ENCODE assay signal across 25 cellular contexts in the genomic region with DNA sequence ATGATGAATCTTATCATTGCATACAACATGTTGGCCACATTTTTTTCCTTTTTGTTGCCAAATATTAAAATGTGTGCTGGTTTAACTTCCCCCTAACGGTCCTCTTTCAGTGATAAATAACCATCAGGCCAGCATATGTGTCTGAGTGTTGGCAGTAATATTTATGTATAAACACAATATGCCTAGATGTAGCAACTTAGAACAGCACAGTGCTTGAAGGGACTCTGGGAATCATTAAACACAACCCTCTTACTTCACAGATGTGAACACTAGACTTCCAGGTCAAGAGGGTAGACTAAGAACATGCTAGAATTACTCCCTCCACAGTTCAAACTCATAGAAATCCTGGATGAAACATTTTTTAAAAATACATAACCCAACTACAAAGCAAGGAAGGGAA.
A peak's percentile ranks its signal among the peaks of the same experiment; 100 is the strongest.
DNase-seq lines count a peak whose midpoint lies in the region; ATAC-seq and TF ChIP-seq lines count a peak whose summit lies in the region.
"Had no signal": no experiment of that assay in that cellular context is flagged by ENCODE, and none has a peak within 500 bp of the region (broad histone marks: within the 10 kb centered on the region; RNA-seq: fewer than 3 reads in every experiment).

No MANE protein-coding gene starts in this region.

- CTCF ChIA-PET in CD4-positive, alpha-beta T cell (lab: Charles Lee): no interaction called here

- H3K27ac ChIP-seq in liver (ENCODE audit: low read depth in 1 of 2, low read length in 2 of 2) (no peak overlapping the region), right lobe of liver (no peak overlapping the region), hepatocyte (peak overlapping the region; percentile 11)
- H3K27ac ChIP-seq in CD4-positive, alpha-beta T cell (ENCODE audit: low read depth, low read length): no peak overlapping the region
- H3K27ac ChIP-seq: 22Rv1, KMS-11 had no signal

- H3K9me2 ChIP-seq in hepatocyte (replicated peaks; ENCODE audit: insufficient read depth): no peaks in the 10 kb centered on the region

- no peaks in the 10 kb centered on the region for H3K27me3 ChIP-seq in liver (ENCODE audit: control insufficient read depth in 4 of 4, insufficient read depth in 4 of 4, low read length in 3 of 4)
- no peaks in the 10 kb centered on the region for H3K27me3 ChIP-seq in right lobe of liver
- H3K27me3 ChIP-seq in hepatocyte: no peaks in the 10 kb centered on the region
- H3K27me3 ChIP-seq in CD4-positive, alpha-beta T cell (ENCODE audit: control insufficient read depth, insufficient read depth, low read length): no peaks in the 10 kb centered on the region

- TF ChIP-seq POLR2A in right lobe of liver (IDR thresholded peaks at IDR 0.05): no peak

- H3K36me3 Mint-ChIP-seq in CD4-positive, alpha-beta T cell (ENCODE audit: low read depth): no peaks in the 10 kb centered on the region
- H3K36me3 Mint-ChIP-seq: CD8-positive, alpha-beta memory T cell had no signal

- no peaks in the 10 kb centered on the region for H3K4me1 Mint-ChIP-seq in CD4-positive, alpha-beta T cell (ENCODE audit: low read depth)
- H3K4me1 Mint-ChIP-seq: CD8-positive, alpha-beta memory T cell; H9 had no signal

- 59% methylated on average over 1 of the region's 1 CpG for WGBS in liver
- WGBS in right lobe of liver (ENCODE audit: insufficient coverage, low coverage, low lambda C conversion rate, missing lambda C conversion rate): 0% methylated on average over 1 of the region's 1 CpG
- WGBS in hepatocyte (ENCODE audit: low lambda C conversion rate, missing lambda C conversion rate): 46% methylated on average over 1 of the region's 1 CpG

- no peak overlapping the region for H2AFZ ChIP-seq in hepatocyte

- no peak overlapping the region for H3K9ac ChIP-seq in liver (ENCODE audit: low read depth in 1 of 2, low read length in 2 of 2)
- H3K9ac ChIP-seq: KMS-11 had no signal

- H4K20me1 ChIP-seq in hepatocyte (ENCODE audit: insufficient read depth, poor library complexity, severe bottlenecking): no peaks in the 10 kb centered on the region

- POLR2A ChIA-PET in CD4-positive, alpha-beta T cell (lab: Charles Lee): no interaction called here

- no peak overlapping the region for H3K4me3 Mint-ChIP-seq in CD4-positive, alpha-beta T cell
- H3K4me3 Mint-ChIP-seq: CD8-positive, alpha-beta memory T cell; H9 had no signal

- no peak overlapping the region for H3K4me2 ChIP-seq in hepatocyte
- H3K4me2 ChIP-seq: KMS-11 had no signal

- H3K4me1 ChIP-seq in liver (ENCODE audit: control insufficient read depth in 4 of 4, insufficient read depth in 4 of 4, low read length in 3 of 4): no peaks in the 10 kb centered on the region
- no peaks in the 10 kb centered on the region for H3K4me1 ChIP-seq in right lobe of liver
- peaks cover 8% of the 10 kb centered on the region for H3K4me1 ChIP-seq in hepatocyte (ENCODE audit: insufficient read depth)

- no peaks in the 10 kb centered on the region for H3K9me3 Mint-ChIP-seq in CD4-positive, alpha-beta T cell

- no peak overlapping the region for H3K27ac Mint-ChIP-seq in CD4-positive, alpha-beta T cell
- H3K27ac Mint-ChIP-seq: CD8-positive, alpha-beta memory T cell; H9 had no signal

- no peak for ATAC-seq in right lobe of liver
- ATAC-seq in HG02642 (IDR thresholded peaks at IDR 0.05; ENCODE audit: poor library complexity, unreplicated experiment): no peak
- no peak for ATAC-seq in HG02938 (IDR thresholded peaks at IDR 0.05; ENCODE audit: unreplicated experiment)
- ATAC-seq in CD4-positive, alpha-beta T cell (ENCODE audit: poor library complexity): no peak
- ATAC-seq: PC-3 had no signal

- no peaks in the 10 kb centered on the region for H3K27me3 Mint-ChIP-seq in CD4-positive, alpha-beta T cell

- H3K9me3 ChIP-seq in liver (ENCODE audit: control insufficient read depth in 4 of 4, low read length in 3 of 4) (no peaks in the 10 kb centered on the region), right lobe of liver (no peaks in the 10 kb centered on the region), hepatocyte (ENCODE audit: low read depth) (no peaks in the 10 kb centered on the region)
- H3K9me3 ChIP-seq in CD4-positive, alpha-beta T cell (ENCODE audit: control insufficient read depth, low read length): no peaks in the 10 kb centered on the region

- no peak for DNase-seq in right lobe of liver
- peak; percentile 51 for DNase-seq in fibroblast of mammary gland (ENCODE audit: low read depth)
- no peak for DNase-seq in hepatocyte (ENCODE audit: low spot score)
- no peak for DNase-seq in NOMO-1 treated with dmso at 0.1 percent for 144 hours (lab: John Stamatoyannopoulos, UW; ENCODE audit: unreplicated experiment)
- no peak for DNase-seq in CD4-positive, alpha-beta T cell
- DNase-seq: ACHN; AML-193; C1 segment of cervical spinal cord; Calu3; CD8-positive, alpha-beta memory T cell; GDM1; H9; NCI-H1105; NCI-H146; NCI-H2081; NCI-H2171 treated with DMSO at 0.1 percent for 48 hours; NCI-H526 treated with DMSO at 0.1 percent for 48 hours; PC-3; RPMI8226; SHP77 had no signal

- TF ChIP-seq RAD21 in liver (IDR thresholded peaks at IDR 0.05): no peak

- H3K36me3 ChIP-seq in liver (ENCODE audit: control insufficient read depth in 4 of 4, insufficient read depth in 3 of 4, low read depth in 1 of 4, low read length in 3 of 4) (no peaks in the 10 kb centered on the region), right lobe of liver (no peaks in the 10 kb centered on the region), hepatocyte (replicated peaks; ENCODE audit: insufficient read depth, low read depth) (no peaks in the 10 kb centered on the region)

- intact Hi-C loops in right lobe of liver (cut with DNase I): no loop called here
- intact Hi-C loops in CD4-positive, alpha-beta T cell (cut with DNase I, micrococcal nuclease): no loop called here

- no peaks in the 10 kb centered on the region for H3K79me2 ChIP-seq in hepatocyte

- TF ChIP-seq CTCF in liver (IDR thresholded peaks at IDR 0.05; ENCODE audit: low read depth, low read length, missing input control) (no peak), right lobe of liver (IDR thresholded peaks at IDR 0.05) (no peak), fibroblast of mammary gland (conservative IDR thresholded peaks at IDR 0.05; ENCODE audit: control insufficient read depth, insufficient read depth, low read depth, low read length) (no peak), hepatocyte (IDR thresholded peaks at IDR 0.05; ENCODE audit: poor library complexity) (no peak)
- TF ChIP-seq CTCF in CD4-positive, alpha-beta T cell (IDR thresholded peaks at IDR 0.05): no peak

- no peak overlapping the region for H3K4me3 ChIP-seq in liver (ENCODE audit: low read depth in 1 of 3, low read length in 3 of 3)
- H3K4me3 ChIP-seq in right lobe of liver: no peak overlapping the region
- no peak overlapping the region for H3K4me3 ChIP-seq in fibroblast of mammary gland (ENCODE audit: control insufficient read depth, low read depth, low read length)
- H3K4me3 ChIP-seq in hepatocyte: no peak overlapping the region

TF ChIP-seq in liver, 16 proteins besides CTCF, POLR2A, EP300 and RAD21:
- peak; percentile 37 for TF ChIP-seq NR2F2 (IDR thresholded peaks at IDR 0.05)
- TF ChIP-seq, protein P1, sequence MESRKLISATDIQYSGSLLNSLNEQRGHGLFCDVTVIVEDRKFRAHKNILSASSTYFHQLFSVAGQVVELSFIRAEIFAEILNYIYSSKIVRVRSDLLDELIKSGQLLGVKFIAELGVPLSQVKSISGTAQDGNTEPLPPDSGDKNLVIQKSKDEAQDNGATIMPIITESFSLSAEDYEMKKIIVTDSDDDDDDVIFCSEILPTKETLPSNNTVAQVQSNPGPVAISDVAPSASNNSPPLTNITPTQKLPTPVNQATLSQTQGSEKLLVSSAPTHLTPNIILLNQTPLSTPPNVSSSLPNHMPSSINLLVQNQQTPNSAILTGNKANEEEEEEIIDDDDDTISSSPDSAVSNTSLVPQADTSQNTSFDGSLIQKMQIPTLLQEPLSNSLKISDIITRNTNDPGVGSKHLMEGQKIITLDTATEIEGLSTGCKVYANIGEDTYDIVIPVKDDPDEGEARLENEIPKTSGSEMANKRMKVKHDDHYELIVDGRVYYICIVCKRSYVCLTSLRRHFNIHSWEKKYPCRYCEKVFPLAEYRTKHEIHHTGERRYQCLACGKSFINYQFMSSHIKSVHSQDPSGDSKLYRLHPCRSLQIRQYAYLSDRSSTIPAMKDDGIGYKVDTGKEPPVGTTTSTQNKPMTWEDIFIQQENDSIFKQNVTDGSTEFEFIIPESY (IDR thresholded peaks at IDR 0.05): no peak
